Comparison of ENCODE assay signal across 18 cellular contexts in the genomic region with DNA sequence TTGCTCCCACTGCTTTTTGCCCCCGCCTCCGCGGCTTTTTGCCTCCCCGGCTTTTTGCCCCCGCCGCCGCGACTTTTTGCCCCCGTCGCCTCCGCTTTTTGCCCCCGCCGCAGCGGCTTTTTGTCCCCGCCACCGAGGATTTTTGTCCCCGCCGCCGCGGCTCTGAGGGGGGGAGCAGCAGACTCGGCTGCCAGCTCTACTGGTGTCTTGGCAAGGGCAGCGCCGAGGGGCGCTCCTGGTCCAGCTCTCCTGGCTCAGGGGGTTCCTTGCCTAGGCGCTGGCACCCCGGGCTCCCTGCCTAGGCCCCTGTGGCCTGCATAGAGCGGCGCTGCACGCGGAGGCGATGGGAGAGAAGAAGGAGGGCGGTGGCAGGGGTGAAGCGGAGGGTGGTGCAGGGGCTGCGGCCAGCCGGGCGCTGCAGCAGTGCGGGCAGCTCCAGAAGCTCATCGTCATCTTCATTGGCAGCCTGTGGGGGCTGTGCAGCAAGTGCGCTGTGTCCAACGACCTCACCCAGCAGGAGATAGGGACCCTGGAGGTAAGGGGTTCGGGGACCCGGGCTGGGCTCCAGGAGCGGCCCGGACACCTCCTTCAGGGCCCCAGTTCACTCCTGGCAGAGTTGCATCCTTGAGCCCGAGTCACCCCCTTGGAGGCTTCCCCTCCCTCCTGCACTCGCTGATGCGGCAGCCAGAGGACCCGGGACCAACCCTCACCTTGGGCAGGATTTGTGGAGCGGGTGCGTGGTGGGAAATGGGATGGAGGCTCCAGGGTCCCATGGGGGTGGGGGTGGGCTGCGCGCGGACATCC.
"Had no signal": no experiment of that assay in that cellular context is flagged by ENCODE, and none has a peak within 500 bp of the region (broad histone marks: within the 10 kb centered on the region; RNA-seq: fewer than 3 reads in every experiment).

No MANE protein-coding gene starts in this region.

- ATAC-seq: effector memory CD8-positive, alpha-beta T cell; gastrocnemius medialis; heart right ventricle; left colon; left ventricle myocardium superior; naive thymus-derived CD4-positive, alpha-beta T cell; sciatic nerve had no signal

- H3K4me3 ChIP-seq: esophagus muscularis mucosa, gastrocnemius medialis, heart right ventricle, skin epidermis, stomach, thoracic aorta, transverse colon had no signal

- H3K36me3 ChIP-seq: esophagus muscularis mucosa, gastrocnemius medialis, heart right ventricle, stomach, thoracic aorta, transverse colon had no signal

- H3K27ac Mint-ChIP-seq: effector memory CD8-positive, alpha-beta T cell; naive thymus-derived CD4-positive, alpha-beta T cell; nephron progenitor cell had no signal

- H3K4me1 ChIP-seq: esophagus muscularis mucosa, gastrocnemius medialis, heart right ventricle, stomach, transverse colon had no signal

- H3K4me3 Mint-ChIP-seq: effector memory CD8-positive, alpha-beta T cell; naive thymus-derived CD4-positive, alpha-beta T cell; nephron progenitor cell had no signal

- H3K27me3 Mint-ChIP-seq: effector memory CD8-positive, alpha-beta T cell; naive thymus-derived CD4-positive, alpha-beta T cell had no signal

- H3K27me3 ChIP-seq: gastrocnemius medialis, heart right ventricle, transverse colon had no signal

- H3K27ac ChIP-seq: epithelial cell of prostate, esophagus muscularis mucosa, gastrocnemius medialis, heart right ventricle, skin epidermis, stomach, thoracic aorta, transverse colon had no signal

- H3K9me3 ChIP-seq: gastrocnemius medialis, thoracic aorta had no signal

- DNase-seq: effector memory CD8-positive, alpha-beta T cell; gastrocnemius medialis; heart right ventricle; left colon; left ventricle myocardium superior; mesendoderm; naive thymus-derived CD4-positive, alpha-beta T cell; nephron progenitor cell; stimulated activated CD4-positive, alpha-beta T cell treated with anti-CD3 and anti-CD28 coated beads, Interleukin-2, amount 100 ng/mL, for 24 hours; stimulated activated naive CD4-positive, alpha-beta T cell; stomach; substantia nigra; transverse colon had no signal

- H3K4me1 Mint-ChIP-seq: nephron progenitor cell had no signal
